In genomic region chr2:175154670-175155082, GRCh38 we compare ENCODE assay signal across 9 cellular contexts. TPM values are rescaled to one million over a fixed set of nuclear protein-coding genes. Genes with fewer than 3 reads are reported as not detected.
A peak's percentile ranks its signal among the peaks of the same experiment; 100 is the strongest.
DNase-seq lines count a peak whose midpoint lies in the region; ATAC-seq and TF ChIP-seq lines count a peak whose summit lies in the region.
"Had no signal": no experiment of that assay in that cellular context is flagged by ENCODE, and none has a peak within 500 bp of the region (broad histone marks: within the 10 kb centered on the region; RNA-seq: fewer than 3 reads in every experiment).

No MANE protein-coding gene starts in this region.

- DNase-seq in GM13977 (ENCODE audit: low spot score): peak; percentile 17
- no peak for DNase-seq in GM23338 (ENCODE audit: low spot score)
- DNase-seq in NCI-H226: peak; percentile 69
- peak; percentile 30 for DNase-seq in foreskin melanocyte
- no peak for DNase-seq in CD8-positive, alpha-beta T cell
- DNase-seq in effector CD4-positive, alpha-beta T cell: no peak
- no peak for DNase-seq in NCI-H345 treated with DMSO at 0.1 percent for 48 hours (lab: John Stamatoyannopoulos, UW; ENCODE audit: unreplicated experiment)
- DNase-seq in GDM1 (lab: John Stamatoyannopoulos, UW): no peak
- DNase-seq: activated CD8-positive, alpha-beta memory T cell treated with anti-CD3 and anti-CD28 coated beads, Interleukin-2, amount 50 U/mL, for 48 hours had no signal

- peaks cover 100% of the 10 kb centered on the region for H3K79me2 ChIP-seq in GM23338 (replicated peaks; ENCODE audit: insufficient read depth)

- H3K9me3 ChIP-seq in CD8-positive, alpha-beta T cell (ENCODE audit: low read length): no peaks in the 10 kb centered on the region

- peaks cover 22% of the 10 kb centered on the region for H3K4me1 Mint-ChIP-seq in GM23338
- H3K4me1 Mint-ChIP-seq in CD8-positive, alpha-beta T cell (ENCODE audit: low read depth): peaks cover 56% of the 10 kb centered on the region

- peaks cover 2% of the 10 kb centered on the region; the same call in 1 of the 2 replicates for H3K4me1 ChIP-seq in GM23338 (ENCODE audit: insufficient read depth)
- peaks cover 3% of the 10 kb centered on the region for H3K4me1 ChIP-seq in CD8-positive, alpha-beta T cell (ENCODE audit: insufficient read depth, low read length)

- H3K27me3 ChIP-seq in GM23338 (ENCODE audit: insufficient read depth): no peaks in the 10 kb centered on the region
- H3K27me3 ChIP-seq in CD8-positive, alpha-beta T cell (ENCODE audit: insufficient read depth, low read length): no peaks in the 10 kb centered on the region

- H3K27me3 Mint-ChIP-seq in GM23338 (ENCODE audit: insufficient read depth, low read depth, poor library complexity): peaks cover 3% of the 10 kb centered on the region
- no peaks in the 10 kb centered on the region for H3K27me3 Mint-ChIP-seq in CD8-positive, alpha-beta T cell (ENCODE audit: low read depth)

- H3K9me3 Mint-ChIP-seq in GM23338: no peaks in the 10 kb centered on the region
- no peaks in the 10 kb centered on the region for H3K9me3 Mint-ChIP-seq in CD8-positive, alpha-beta T cell

- CTCF ChIA-PET in CD8-positive, alpha-beta T cell (lab: Charles Lee): no interaction called here

- no peaks in the 10 kb centered on the region for H3K36me3 ChIP-seq in GM23338 (ENCODE audit: insufficient read depth)
- peaks cover 2% of the 10 kb centered on the region for H3K36me3 ChIP-seq in CD8-positive, alpha-beta T cell (ENCODE audit: insufficient read depth, low read length)

- H3K4me2 ChIP-seq in GM23338: no peak overlapping the region

- no peak overlapping the region for H2AFZ ChIP-seq in GM23338

- H4K20me1 ChIP-seq in GM23338 (replicated peaks; ENCODE audit: insufficient read depth): peaks cover 37% of the 10 kb centered on the region

- no peak overlapping the region for H3K4me3 Mint-ChIP-seq in GM23338
- no peak overlapping the region for H3K4me3 Mint-ChIP-seq in CD8-positive, alpha-beta T cell

- H3K27ac ChIP-seq in GM23338 (ENCODE audit: low read depth): no peak overlapping the region
- H3K27ac ChIP-seq in CD8-positive, alpha-beta T cell (ENCODE audit: low read depth, low read length): no peak overlapping the region

- no peaks in the 10 kb centered on the region for H3K9me2 ChIP-seq in GM23338 (ENCODE audit: insufficient read depth)

- peaks cover 2% of the 10 kb centered on the region for H3K36me3 Mint-ChIP-seq in GM23338 (ENCODE audit: low read depth)
- peaks cover 26% of the 10 kb centered on the region for H3K36me3 Mint-ChIP-seq in CD8-positive, alpha-beta T cell

- no peak for ATAC-seq in GM23338
- ATAC-seq in CD8-positive, alpha-beta T cell: no peak

- H3K27ac Mint-ChIP-seq in GM23338: peak overlapping the region; percentile 6; the same call in 1 of the 2 replicates
- no peak overlapping the region for H3K27ac Mint-ChIP-seq in CD8-positive, alpha-beta T cell

- POLR2A ChIA-PET in CD8-positive, alpha-beta T cell (lab: Charles Lee): interaction anchor here (1.0 kb wide), 1 partner anchor 16 kb away, joined by 3 read pairs; no protein-coding TSS in a partner anchor

- no peak overlapping the region for H3K4me3 ChIP-seq in GM23338
- no peak overlapping the region for H3K4me3 ChIP-seq in CD8-positive, alpha-beta T cell (ENCODE audit: low read depth, low read length)

- H3F3A ChIP-seq in GM23338 (replicated peaks; ENCODE audit: low read depth): no peaks in the 10 kb centered on the region

- no peak for TF ChIP-seq CTCF in GM13977 (IDR thresholded peaks at IDR 0.05; ENCODE audit: extremely low read depth, insufficient read depth, missing control alignments)
- TF ChIP-seq CTCF in GM23338 (conservative IDR thresholded peaks at IDR 0.05; ENCODE audit: low read depth in 2 of 2): no peak
- no peak for TF ChIP-seq CTCF in CD8-positive, alpha-beta T cell (IDR thresholded peaks at IDR 0.05)

- in situ Hi-C loops in GM13977 (cut with MboI; ENCODE audit: low pct_unique_long_range_greater_than_20kb, low sequenced_read_pairs, unreplicated experiment): no loop called here

- intact Hi-C loops in CD8-positive, alpha-beta T cell (cut with DNase I, micrococcal nuclease): no loop called here

TF ChIP-seq in GM23338, 12 proteins besides CTCF, POLR2A, EP300 and RAD21:
- TF ChIP-seq ZNF114 (CRISPR knock-in tag; IDR thresholded peaks at IDR 0.05) (no peak), CREB1 (CRISPR knock-in tag; IDR thresholded peaks at IDR 0.05; ENCODE audit: low read depth) (no peak), NANOG (IDR thresholded peaks at IDR 0.05; ENCODE audit: borderline replicate concordance) (no peak), ZNF331 (CRISPR knock-in tag; IDR thresholded peaks at IDR 0.05; ENCODE audit: low read depth) (no peak), EZH2phosphoT487 (IDR thresholded peaks at IDR 0.05; ENCODE audit: unreplicated experiment) (no peak)
TF ChIP-seq in GM23338: peak in this region for 0.

RNA-seq across cellular contexts. Expression of gene ATF2, which starts 13.3 kb away (rescaled TPM):
- total RNA-seq in GM23338 (2014; rRNA removed; shearing (Covaris generic)): 56.2 and 63.1 TPM in 2 replicates
- polyA plus RNA-seq in GM23338 (2016; fragmentation: Nextera tagmentation; extraction: Ambion mirVana): 20.3 and 23.6 TPM in 2 replicates
- 10 to 100 TPM; 42.9 to 43.6 TPM for total RNA-seq in CD8-positive, alpha-beta T cell

RNA-seq across cellular contexts. Expression of gene ATP5MC3, which starts 26.8 kb away (rescaled TPM):
- 185 and 189 TPM in 2 replicates for total RNA-seq in GM23338 (2014; rRNA removed; shearing (Covaris generic))
- 531 and 557 TPM in 2 replicates for polyA plus RNA-seq in GM23338 (2016; fragmentation: Nextera tagmentation; extraction: Ambion mirVana)
- 10 to 100 TPM; 70.2 to 73.4 TPM for total RNA-seq in CD8-positive, alpha-beta T cell

Comparison
In these comparisons a context has a peak if more than half of its experiments do, and no peak if none do; other contexts are left out.
1. DNase-seq: peak in GM13977 (single experiment), NCI-H226 (single experiment) and foreskin melanocyte (single experiment); none in GM23338 (single experiment), CD8-positive, alpha-beta T cell (0 of 7), effector CD4-positive, alpha-beta T cell (single experiment), NCI-H345 treated with DMSO at 0.1 percent for 48 hours (single experiment) and GDM1 (single experiment).